In the genomic region with DNA sequence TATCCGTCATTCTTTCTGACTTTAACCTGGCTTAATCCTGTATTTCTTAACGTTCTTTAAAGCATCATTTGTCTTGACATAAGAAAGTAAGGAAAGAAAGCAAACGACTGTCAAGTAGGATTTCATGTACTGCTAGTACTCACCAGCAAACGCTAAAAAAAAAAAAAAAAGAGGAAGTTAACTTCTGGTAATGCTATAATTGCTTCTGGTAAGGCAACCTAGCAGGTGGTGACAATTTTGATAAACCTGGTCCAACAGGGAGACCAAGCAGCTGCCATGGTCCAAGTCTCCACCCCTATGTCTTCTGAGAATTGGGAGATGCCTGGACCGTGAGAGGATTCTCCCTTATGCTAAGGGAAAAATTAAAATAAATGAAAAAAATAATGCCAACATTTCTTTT, we compare ENCODE assay signal across 21 cellular contexts.
DNase-seq lines count a peak whose midpoint lies in the region; ATAC-seq and FAIRE-seq lines count a peak whose summit lies in the region.
"Had no signal": no experiment of that assay in that cellular context is flagged by ENCODE, and none has a peak within 500 bp of the region (broad histone marks: within the 10 kb centered on the region; RNA-seq: fewer than 3 reads in every experiment).

No MANE protein-coding gene starts in this region.

- H3K36me3 ChIP-seq in SK-N-MC (ENCODE audit: insufficient read depth, low read length) = no peaks in the 10 kb centered on the region
- H3K36me3 ChIP-seq: BE2C, thoracic aorta had no signal

- H3K4me3 ChIP-seq in SK-N-MC = no peak overlapping the region
- H3K4me3 ChIP-seq: psoas muscle, thoracic aorta had no signal

- H3K4me1 Mint-ChIP-seq in stimulated activated naive B cell treated with anti-CD40 and anti-IgM and Interleukin-4, amounts not matched to agents 10 μg/mL and 1 μg/mL and 100 μg/mL, for 72 hours = peaks cover 17 to 32% of the 10 kb centered on the region in 2 donors

- H3K27ac Mint-ChIP-seq in stimulated activated naive B cell treated with anti-CD40 and anti-IgM and Interleukin-4, amounts not matched to agents 10 μg/mL and 1 μg/mL and 100 μg/mL, for 72 hours = no peak overlapping the region
- H3K27ac Mint-ChIP-seq: nephron progenitor cell had no signal

- H3K27me3 Mint-ChIP-seq in stimulated activated naive B cell treated with anti-CD40 and anti-IgM and Interleukin-4, amounts not matched to agents 10 μg/mL and 1 μg/mL and 100 μg/mL, for 72 hours = peaks cover 8 to 10% of the 10 kb centered on the region in 2 donors

- H3K9ac ChIP-seq in SK-N-MC (ENCODE audit: insufficient read length) = no peak overlapping the region

- DNase-seq in GM19239 (ENCODE audit: insufficient read length, low spot score) (peak; percentile 10), Kasumi-1 (lab: John Stamatoyannopoulos, UW) (peak; percentile 39 to 57), SK-N-MC (ENCODE audit: low read depth, low spot score) (no peak), HuH-7 (ENCODE audit: low spot score) (no peak), superior temporal gyrus (ENCODE audit: extremely low spot score) (no peak), UCSD-AML1 (lab: John Stamatoyannopoulos, UW; ENCODE audit: unreplicated experiment) (no peak)
- no peak for DNase-seq in stimulated activated naive B cell treated with anti-CD40 and anti-IgM and Interleukin-4, amounts not matched to agents 10 μg/mL and 1 μg/mL and 100 μg/mL, for 72 hours
- DNase-seq: activated CD4-positive, alpha-beta T cell treated with anti-CD3 and anti-CD28 coated beads for 4 hours; activated gamma-delta T cell; anterior cingulate cortex; BE2C; cerebellar nuclear complex; hypothalamus; mesendoderm; NCI-H1105 treated with DMSO at 0.1 percent for 48 hours; NCI-H2171 treated with DMSO at 0.1 percent for 48 hours; NCI-H748 treated with DMSO at 0.1 percent for 48 hours; nephron progenitor cell; psoas muscle; T-helper 1 cell had no signal

- H3K9me3 ChIP-seq in SK-N-MC (ENCODE audit: low read depth, low read length) = no peaks in the 10 kb centered on the region
- H3K9me3 ChIP-seq: BE2C, psoas muscle, thoracic aorta had no signal

- FAIRE-seq in GM19239 (lab: Jason Lieb, UNC) = no peak

- peak; percentile 85 to 89 for ATAC-seq in stimulated activated naive B cell treated with anti-CD40 and anti-IgM and Interleukin-4, amounts not matched to agents 10 μg/mL and 1 μg/mL and 100 μg/mL, for 72 hours (replicated peaks)
- ATAC-seq: psoas muscle had no signal

- H3K4me3 Mint-ChIP-seq in stimulated activated naive B cell treated with anti-CD40 and anti-IgM and Interleukin-4, amounts not matched to agents 10 μg/mL and 1 μg/mL and 100 μg/mL, for 72 hours = no peak overlapping the region
- H3K4me3 Mint-ChIP-seq: nephron progenitor cell had no signal

- H3K9me3 Mint-ChIP-seq in stimulated activated naive B cell treated with anti-CD40 and anti-IgM and Interleukin-4, amounts not matched to agents 10 μg/mL and 1 μg/mL and 100 μg/mL, for 72 hours = peaks cover 2 to 5% of the 10 kb centered on the region in 2 donors
- H3K9me3 Mint-ChIP-seq: nephron progenitor cell had no signal

- H3K36me3 Mint-ChIP-seq in stimulated activated naive B cell treated with anti-CD40 and anti-IgM and Interleukin-4, amounts not matched to agents 10 μg/mL and 1 μg/mL and 100 μg/mL, for 72 hours = no peaks in the 10 kb centered on the region

- peak overlapping the region; percentile 10; the same call in 1 of the 2 replicates for H3K27ac ChIP-seq in SK-N-MC
- H3K27ac ChIP-seq: psoas muscle, thoracic aorta had no signal

Comparison
In these comparisons a context has a peak if more than half of its experiments do, and no peak if none do; other contexts are left out.
1. DNase-seq: peak in GM19239 (single experiment) and Kasumi-1 (2 of 2); none in SK-N-MC (single experiment), stimulated activated naive B cell treated with anti-CD40 and anti-IgM and Interleukin-4, amounts not matched to agents 10 μg/mL and 1 μg/mL and 100 μg/mL, for 72 hours (single experiment), HuH-7 (single experiment), superior temporal gyrus (single experiment) and UCSD-AML1 (single experiment).